In genomic region chr22:19523240-19524169, GRCh38 we compare ENCODE assay signal across 9 cellular contexts. TPM values are rescaled to one million over a fixed set of nuclear protein-coding genes. Genes with fewer than 3 reads are reported as not detected.
DNase-seq lines count a peak whose midpoint lies in the region; ATAC-seq and TF ChIP-seq lines count a peak whose summit lies in the region.
"Had no signal": no experiment of that assay in that cellular context is flagged by ENCODE, and none has a peak within 500 bp of the region (broad histone marks: within the 10 kb centered on the region; RNA-seq: fewer than 3 reads in every experiment).

No MANE protein-coding gene starts in this region.

- no peaks in the 10 kb centered on the region for H3F3A ChIP-seq in PC-9 (ENCODE audit: insufficient read depth, low read depth)

- H4K20me1 ChIP-seq in PC-9 (ENCODE audit: insufficient read depth): no peaks in the 10 kb centered on the region

- WGBS in mesendoderm (ENCODE audit: extremely low coverage, insufficient coverage, low lambda C conversion rate): no CpG with 5 or more reads among the region's 99 CpGs

- no peaks in the 10 kb centered on the region for H3K9me2 ChIP-seq in PC-9 (ENCODE audit: insufficient read depth)

- peak overlapping the region; percentile 43 for H3K4me3 ChIP-seq in NT2/D1 (ENCODE audit: insufficient read length, low read depth)
- H3K4me3 ChIP-seq in duodenal mucosa (ENCODE audit: low read depth in 1 of 2, low read length in 2 of 2): peak overlapping the region; percentile 43 to 53
- no peak overlapping the region for H3K4me3 ChIP-seq in mesendoderm (ENCODE audit: low read length)
- H3K4me3 ChIP-seq in PC-9: no peak overlapping the region

- H3K27me3 ChIP-seq in NT2/D1 (ENCODE audit: insufficient read depth, insufficient read length): peaks cover 35% of the 10 kb centered on the region
- peaks cover 18 to 35% of the 10 kb centered on the region in 2 donors for H3K27me3 ChIP-seq in duodenal mucosa (ENCODE audit: control insufficient read depth in 1 of 2, insufficient read depth in 2 of 2, low read length in 2 of 2)
- no peaks in the 10 kb centered on the region for H3K27me3 ChIP-seq in mesendoderm (ENCODE audit: insufficient read depth, low read length, poor library complexity)
- H3K27me3 ChIP-seq in PC-9 (ENCODE audit: insufficient read depth, low read depth): no peaks in the 10 kb centered on the region

- H3K9me3 ChIP-seq in NT2/D1 (ENCODE audit: insufficient read depth, low read length): no peaks in the 10 kb centered on the region
- H3K9me3 ChIP-seq in duodenal mucosa (ENCODE audit: control insufficient read depth in 1 of 2, low read length in 2 of 2): no peaks in the 10 kb centered on the region
- H3K9me3 ChIP-seq in PC-9 (ENCODE audit: insufficient read depth, low read depth): no peaks in the 10 kb centered on the region

- no peak overlapping the region for H2AK5ac ChIP-seq in mesendoderm (ENCODE audit: low read length)

- H3K4ac ChIP-seq in mesendoderm (ENCODE audit: low read depth, low read length): no peak overlapping the region

- no peak overlapping the region for H2BK15ac ChIP-seq in mesendoderm (replicated peaks; ENCODE audit: low read depth)

- peak overlapping the region; percentile 26 for H3K56ac ChIP-seq in mesendoderm (ENCODE audit: low read length)

- H3K79me2 ChIP-seq in mesendoderm (ENCODE audit: control insufficient read depth, insufficient read depth, low read length): no peaks in the 10 kb centered on the region
- no peaks in the 10 kb centered on the region for H3K79me2 ChIP-seq in PC-9 (ENCODE audit: low read depth)

- POLR2A ChIA-PET in PC-9 (lab: Charles Lee; ENCODE audit: unreplicated experiment): no interaction called here

- peak; percentile 45 for DNase-seq in Daoy (ENCODE audit: low read depth)
- no peak for DNase-seq in NT2/D1 (ENCODE audit: low read depth, low spot score)
- DNase-seq in mesendoderm: peak; percentile 68
- no peak for DNase-seq in PC-9
- no peak for DNase-seq in KBM-7
- DNase-seq: naive B cell had no signal

- no peak overlapping the region for H2AFZ ChIP-seq in PC-9

- intact Hi-C loops in PC-9 (cut with micrococcal nuclease; ENCODE audit: unreplicated experiment): no loop called here

- no peak overlapping the region for H2BK5ac ChIP-seq in mesendoderm (ENCODE audit: low read length)

- peak overlapping the region; percentile 29 for H3K23ac ChIP-seq in mesendoderm (ENCODE audit: low read length)

- H3K36me3 ChIP-seq in NT2/D1 (ENCODE audit: insufficient read depth, insufficient read length, low read length) (peaks cover 19% of the 10 kb centered on the region), duodenal mucosa (ENCODE audit: control insufficient read depth in 1 of 2, insufficient read depth in 2 of 2, low read length in 2 of 2) (no peaks in the 10 kb centered on the region), mesendoderm (ENCODE audit: control insufficient read depth, insufficient read depth, low read length) (no peaks in the 10 kb centered on the region), PC-9 (ENCODE audit: low read depth) (no peaks in the 10 kb centered on the region)

- H2BK120ac ChIP-seq in mesendoderm (ENCODE audit: low read depth, low read length): no peak overlapping the region

- no peak for TF ChIP-seq CTCF in PC-9 (conservative IDR thresholded peaks at IDR 0.05)

- H3K4me2 ChIP-seq in mesendoderm (ENCODE audit: low read length) (peak overlapping the region; percentile 90), PC-9 (no peak overlapping the region)

- in situ Hi-C loops in KBM-7 (cut with MboI; ENCODE audit: low pct_unique_long_range_greater_than_20kb, low sequenced_read_pairs): no loop called here

- peak overlapping the region; percentile 10 for H3K27ac ChIP-seq in duodenal mucosa (ENCODE audit: low read depth, low read length)
- no peak overlapping the region for H3K27ac ChIP-seq in mesendoderm (ENCODE audit: low read depth, low read length)
- no peak overlapping the region for H3K27ac ChIP-seq in PC-9

- no peak overlapping the region for H4K8ac ChIP-seq in mesendoderm (ENCODE audit: low read depth, low read length)

- H3K4me1 ChIP-seq in NT2/D1 (ENCODE audit: insufficient read depth, insufficient read length): peaks cover 31% of the 10 kb centered on the region
- H3K4me1 ChIP-seq in duodenal mucosa (ENCODE audit: control insufficient read depth in 1 of 2, insufficient read depth in 2 of 2, low read length in 2 of 2): peaks cover 0 to 16% of the 10 kb centered on the region in 2 donors
- no peaks in the 10 kb centered on the region for H3K4me1 ChIP-seq in mesendoderm (ENCODE audit: control insufficient read depth, low read depth, low read length)
- H3K4me1 ChIP-seq in PC-9 (replicated peaks; ENCODE audit: insufficient read depth): no peaks in the 10 kb centered on the region

- no TSS peak for BruUV-seq in PC-9 (replicated peaks; lab: Mats Ljungman, UMichigan)

- H3K9ac ChIP-seq in NT2/D1 (ENCODE audit: insufficient read length, low read depth): peak overlapping the region; percentile 87
- peak overlapping the region in 1 of 2 donors; percentile 18 for H3K9ac ChIP-seq in duodenal mucosa (ENCODE audit: low read depth in 1 of 2, low read length in 2 of 2)
- peak overlapping the region; percentile 20 for H3K9ac ChIP-seq in mesendoderm (ENCODE audit: low read length)

- H3K18ac ChIP-seq in mesendoderm (ENCODE audit: low read length): no peak overlapping the region

- no peak for ATAC-seq in HG03159 (IDR thresholded peaks at IDR 0.05; ENCODE audit: unreplicated experiment)
- ATAC-seq in HG03354 (IDR thresholded peaks at IDR 0.05; ENCODE audit: poor library complexity, severe bottlenecking, unreplicated experiment): no peak

- H3K79me1 ChIP-seq in mesendoderm (ENCODE audit: low read length): no peaks in the 10 kb centered on the region

- CTCF ChIA-PET in PC-9 (lab: Charles Lee): no interaction called here

- H4K5ac ChIP-seq in mesendoderm (ENCODE audit: low read length): no peak overlapping the region

RNA-seq across cellular contexts. Expression of gene CLDN5, which starts 0.7 kb away (rescaled TPM):
- 0.11 TPM in 1 of 2 replicates, not detected in the other for total RNA-seq in Daoy (2014; rRNA removed; shearing (Covaris generic))
- 0.20 TPM for polyA plus RNA-seq in mesendoderm (2013, experiment 1 of 2)
- 0.24 TPM for polyA plus RNA-seq in mesendoderm (2013, experiment 2 of 2)
- not detected in 2 replicates for total RNA-seq in PC-9 (2021)

RNA-seq across cellular contexts. Expression of gene CDC45, which starts 43.8 kb away (rescaled TPM):
- total RNA-seq in Daoy (2014; rRNA removed; shearing (Covaris generic)): 49.5 and 51.4 TPM in 2 replicates
- 20.0 TPM for polyA plus RNA-seq in mesendoderm (2013, experiment 1 of 2)
- 20.5 TPM for polyA plus RNA-seq in mesendoderm (2013, experiment 2 of 2)
- 27.5 and 29.1 TPM in 2 replicates for total RNA-seq in PC-9 (2021)

RNA-seq across cellular contexts. Expression of gene UFD1, which starts 44.5 kb away (rescaled TPM):
- 144 and 159 TPM in 2 replicates for total RNA-seq in Daoy (2014; rRNA removed; shearing (Covaris generic))
- 115 TPM for polyA plus RNA-seq in mesendoderm (2013, experiment 1 of 2)
- polyA plus RNA-seq in mesendoderm (2013, experiment 2 of 2): 113 TPM
- total RNA-seq in PC-9 (2021): 41.6 and 66.9 TPM in 2 replicates

Comparison
In these comparisons a context has a peak if more than half of its experiments do, and no peak if none do; other contexts are left out.
1. DNase-seq: peak in Daoy (single experiment) and mesendoderm (single experiment); none in NT2/D1 (single experiment), PC-9 (0 of 2) and KBM-7 (single experiment).
2. H3K4me3 ChIP-seq: peak in NT2/D1 (single experiment) and duodenal mucosa (2 of 2); none in mesendoderm (single experiment) and PC-9 (single experiment).